24 cellular contexts compared by ENCODE assay signal in genomic region chr2:229740279-229740678, GRCh38. TPM values are rescaled to one million over a fixed set of nuclear protein-coding genes. Genes with fewer than 3 reads are reported as not detected.
"Had no signal": no experiment of that assay in that cellular context is flagged by ENCODE, and none has a peak within 500 bp of the region (broad histone marks: within the 10 kb centered on the region; RNA-seq: fewer than 3 reads in every experiment).

No MANE protein-coding gene starts in this region.

- H3K27ac Mint-ChIP-seq: mesothelial cell of epicardium; naive B cell; natural killer cell; stimulated activated effector memory CD8-positive, alpha-beta T cell treated with anti-CD3 and anti-CD28 coated beads, Interleukin-12 subunit alpha, Interleukin-12 subunit beta, amount 100 ng/mL, for 72 hours; stimulated activated naive CD8-positive, alpha-beta T cell treated with anti-CD3 and anti-CD28 coated beads, Interleukin-15, Interleukin-2, amounts not matched to agents 100 ng/mL and 50 ng/mL, for 24 hours; type B pancreatic cell had no signal

- H3K27me3 Mint-ChIP-seq: stimulated activated naive CD8-positive, alpha-beta T cell treated with anti-CD3 and anti-CD28 coated beads, Interleukin-15, Interleukin-2, amounts not matched to agents 100 ng/mL and 50 ng/mL, for 24 hours; type B pancreatic cell had no signal

- H3K4me3 Mint-ChIP-seq: mesothelial cell of epicardium; naive B cell; natural killer cell; stimulated activated effector memory CD8-positive, alpha-beta T cell treated with anti-CD3 and anti-CD28 coated beads, Interleukin-12 subunit alpha, Interleukin-12 subunit beta, amount 100 ng/mL, for 72 hours; stimulated activated naive CD8-positive, alpha-beta T cell treated with anti-CD3 and anti-CD28 coated beads, Interleukin-15, Interleukin-2, amounts not matched to agents 100 ng/mL and 50 ng/mL, for 24 hours; type B pancreatic cell had no signal

- FAIRE-seq: pancreas, small intestine had no signal

- H3K27ac ChIP-seq: left ventricle myocardium inferior, pancreas, prostate gland, sigmoid colon, spleen, suprapubic skin, thoracic aorta, tibial artery, uterus had no signal

- DNase-seq: islet precursor cell; left ventricle myocardium inferior; mesendoderm; naive B cell; natural killer cell; pancreas; posterior cingulate gyrus; retina; right cardiac atrium; sigmoid colon; small intestine; spleen; stimulated activated CD4-positive, alpha-beta T cell treated with anti-CD3 and anti-CD28 coated beads, Interleukin-4, amount 100 ng/mL, for 24 hours; stimulated activated naive CD4-positive, alpha-beta T cell; tibial artery; uterus had no signal

- H3K4me1 ChIP-seq: left ventricle myocardium inferior, pancreas, prostate gland, sigmoid colon, spleen, suprapubic skin, tibial artery, uterus had no signal

- H3K36me3 Mint-ChIP-seq: stimulated activated effector memory CD8-positive, alpha-beta T cell treated with anti-CD3 and anti-CD28 coated beads, Interleukin-12 subunit alpha, Interleukin-12 subunit beta, amount 100 ng/mL, for 72 hours; type B pancreatic cell had no signal

- H3K9me3 ChIP-seq: prostate gland, sigmoid colon had no signal

- H3K4me3 ChIP-seq: left ventricle myocardium inferior, lung, pancreas, prostate gland, sigmoid colon, spleen, suprapubic skin, thoracic aorta, tibial artery, uterus had no signal

- H3K27me3 ChIP-seq: pancreas, sigmoid colon, spleen, suprapubic skin, tibial artery, uterus had no signal

- H3K36me3 ChIP-seq: left ventricle myocardium inferior, pancreas, prostate gland, sigmoid colon, spleen, suprapubic skin, thoracic aorta, tibial artery, uterus had no signal

- H3K4me1 Mint-ChIP-seq: mesothelial cell of epicardium; naive B cell; natural killer cell; stimulated activated effector memory CD8-positive, alpha-beta T cell treated with anti-CD3 and anti-CD28 coated beads, Interleukin-12 subunit alpha, Interleukin-12 subunit beta, amount 100 ng/mL, for 72 hours had no signal

RNA-seq across cellular contexts. Expression of gene DNER, which starts 25.9 kb away (rescaled TPM):
- total RNA-seq: mesothelial cell of epicardium, natural killer cell had no signal
